ENCODE assay signal across 1 cellular context in the genomic region with DNA sequence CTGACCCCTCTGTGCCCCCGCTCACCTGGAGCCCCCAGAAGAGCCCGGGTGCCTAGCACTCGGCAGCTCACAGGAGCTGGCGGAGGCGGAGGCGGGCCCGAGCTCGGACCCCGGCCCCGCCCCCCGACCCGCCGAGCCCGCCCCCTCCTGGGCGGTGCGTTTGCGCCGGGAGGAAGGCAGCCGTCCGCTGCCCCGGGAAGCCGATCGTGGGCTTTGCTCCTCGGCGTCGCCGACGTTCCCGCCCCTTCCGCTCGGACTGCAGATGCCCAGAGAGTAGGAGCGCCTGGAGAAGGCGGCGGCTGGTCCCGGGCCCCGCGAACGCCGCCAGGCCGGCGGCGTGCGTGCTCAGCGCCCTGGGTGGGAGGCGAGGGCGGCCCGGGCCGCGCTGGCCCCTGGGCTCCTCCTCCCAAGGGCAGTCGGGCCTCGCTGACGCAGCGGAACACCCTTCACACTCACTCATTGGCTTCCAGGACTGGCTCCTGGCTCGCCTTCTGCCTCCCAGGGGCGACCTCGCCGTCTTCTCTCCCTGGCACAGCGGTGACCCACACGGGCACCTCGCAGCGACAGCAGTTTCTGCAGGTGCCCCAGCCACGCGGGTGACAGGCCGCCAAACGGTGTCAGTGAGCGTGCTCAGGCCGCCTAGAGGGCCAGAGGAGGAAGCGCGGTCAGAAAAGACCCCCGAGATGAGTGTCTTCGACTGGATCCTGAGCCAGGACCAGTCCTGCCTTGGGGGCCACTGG.
TF ChIP-seq lines count a peak whose summit lies in the region.

Gene PLSCR3, minus strand, starts transcription at position 74 of the 740 bp plus-strand sequence. CDS start 415 bp downstream, outside the sequence.

TF ChIP-seq in WTC11, 78 proteins besides CTCF, POLR2A, EP300 and RAD21 (continued from another document and continues in another):
- TF ChIP-seq CDX4 (CRISPR knock-in tag; IDR thresholded peaks at IDR 0.05; ENCODE audit: borderline replicate concordance) (no peak), NFE2L1 (CRISPR knock-in tag; IDR thresholded peaks at IDR 0.05) (no peak), CREB1 (CRISPR knock-in tag; IDR thresholded peaks at IDR 0.05) (no peak), IRF2 (CRISPR knock-in tag; IDR thresholded peaks at IDR 0.05; ENCODE audit: borderline replicate concordance, low read depth) (no peak), ZNF219 (CRISPR knock-in tag; IDR thresholded peaks at IDR 0.05; ENCODE audit: borderline replicate concordance) (no peak), FOXP4 (CRISPR knock-in tag; IDR thresholded peaks at IDR 0.05) (peak; percentile 11; the same call in 1 of the 2 replicates), ETV6 (CRISPR knock-in tag; IDR thresholded peaks at IDR 0.05) (peak; percentile 30), MYBL2 (CRISPR knock-in tag; IDR thresholded peaks at IDR 0.05) (no peak), JUN (CRISPR knock-in tag; IDR thresholded peaks at IDR 0.05) (no peak), NFYB (CRISPR knock-in tag; conservative IDR thresholded peaks at IDR 0.05; ENCODE audit: low read depth) (no peak), ZNF671 (CRISPR knock-in tag; IDR thresholded peaks at IDR 0.05) (no peak), JAZF1 (CRISPR knock-in tag; IDR thresholded peaks at IDR 0.05) (no peak), TEAD1 (CRISPR knock-in tag; IDR thresholded peaks at IDR 0.05) (peak; percentile 72; the same call in 1 of the 2 replicates), NFATC4 (CRISPR knock-in tag; IDR thresholded peaks at IDR 0.05) (no peak), ZBTB21 (CRISPR knock-in tag; IDR thresholded peaks at IDR 0.05; ENCODE audit: borderline replicate concordance) (no peak; the same call in 1 of the 2 replicates), ZNF263 (CRISPR knock-in tag; IDR thresholded peaks at IDR 0.05; ENCODE audit: low read depth) (no peak), TEAD4 (CRISPR knock-in tag; IDR thresholded peaks at IDR 0.05) (no peak), ZMAT4 (CRISPR knock-in tag; IDR thresholded peaks at IDR 0.05) (no peak), PRRX2 (CRISPR knock-in tag; IDR thresholded peaks at IDR 0.05) (no peak), ZNF423 (CRISPR knock-in tag; IDR thresholded peaks at IDR 0.05) (no peak), ATF6 (CRISPR knock-in tag; IDR thresholded peaks at IDR 0.05) (no peak), GABPB1 (CRISPR knock-in tag; IDR thresholded peaks at IDR 0.05) (0 out of 2 replicates have a peak, but pooled peaks have one; percentile 13), SMAD3 (CRISPR knock-in tag; IDR thresholded peaks at IDR 0.05; ENCODE audit: borderline replicate concordance) (no peak), ZNF281 (CRISPR knock-in tag; IDR thresholded peaks at IDR 0.05) (no peak), FOXK1 (CRISPR knock-in tag; IDR thresholded peaks at IDR 0.05) (no peak), ESRRA (CRISPR knock-in tag; IDR thresholded peaks at IDR 0.05; ENCODE audit: borderline replicate concordance) (no peak; the same call in 1 of the 2 replicates), ATF2 (CRISPR knock-in tag; IDR thresholded peaks at IDR 0.05; ENCODE audit: borderline replicate concordance, low read depth) (no peak), EMX1 (CRISPR knock-in tag; IDR thresholded peaks at IDR 0.05) (no peak)
- TF ChIP-seq, protein P1, sequence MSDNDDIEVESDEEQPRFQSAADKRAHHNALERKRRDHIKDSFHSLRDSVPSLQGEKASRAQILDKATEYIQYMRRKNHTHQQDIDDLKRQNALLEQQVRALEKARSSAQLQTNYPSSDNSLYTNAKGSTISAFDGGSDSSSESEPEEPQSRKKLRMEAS (CRISPR knock-in tag; IDR thresholded peaks at IDR 0.05): peak; percentile 85; the same call in 1 of the 2 replicates
- TF ChIP-seq, protein P2, sequence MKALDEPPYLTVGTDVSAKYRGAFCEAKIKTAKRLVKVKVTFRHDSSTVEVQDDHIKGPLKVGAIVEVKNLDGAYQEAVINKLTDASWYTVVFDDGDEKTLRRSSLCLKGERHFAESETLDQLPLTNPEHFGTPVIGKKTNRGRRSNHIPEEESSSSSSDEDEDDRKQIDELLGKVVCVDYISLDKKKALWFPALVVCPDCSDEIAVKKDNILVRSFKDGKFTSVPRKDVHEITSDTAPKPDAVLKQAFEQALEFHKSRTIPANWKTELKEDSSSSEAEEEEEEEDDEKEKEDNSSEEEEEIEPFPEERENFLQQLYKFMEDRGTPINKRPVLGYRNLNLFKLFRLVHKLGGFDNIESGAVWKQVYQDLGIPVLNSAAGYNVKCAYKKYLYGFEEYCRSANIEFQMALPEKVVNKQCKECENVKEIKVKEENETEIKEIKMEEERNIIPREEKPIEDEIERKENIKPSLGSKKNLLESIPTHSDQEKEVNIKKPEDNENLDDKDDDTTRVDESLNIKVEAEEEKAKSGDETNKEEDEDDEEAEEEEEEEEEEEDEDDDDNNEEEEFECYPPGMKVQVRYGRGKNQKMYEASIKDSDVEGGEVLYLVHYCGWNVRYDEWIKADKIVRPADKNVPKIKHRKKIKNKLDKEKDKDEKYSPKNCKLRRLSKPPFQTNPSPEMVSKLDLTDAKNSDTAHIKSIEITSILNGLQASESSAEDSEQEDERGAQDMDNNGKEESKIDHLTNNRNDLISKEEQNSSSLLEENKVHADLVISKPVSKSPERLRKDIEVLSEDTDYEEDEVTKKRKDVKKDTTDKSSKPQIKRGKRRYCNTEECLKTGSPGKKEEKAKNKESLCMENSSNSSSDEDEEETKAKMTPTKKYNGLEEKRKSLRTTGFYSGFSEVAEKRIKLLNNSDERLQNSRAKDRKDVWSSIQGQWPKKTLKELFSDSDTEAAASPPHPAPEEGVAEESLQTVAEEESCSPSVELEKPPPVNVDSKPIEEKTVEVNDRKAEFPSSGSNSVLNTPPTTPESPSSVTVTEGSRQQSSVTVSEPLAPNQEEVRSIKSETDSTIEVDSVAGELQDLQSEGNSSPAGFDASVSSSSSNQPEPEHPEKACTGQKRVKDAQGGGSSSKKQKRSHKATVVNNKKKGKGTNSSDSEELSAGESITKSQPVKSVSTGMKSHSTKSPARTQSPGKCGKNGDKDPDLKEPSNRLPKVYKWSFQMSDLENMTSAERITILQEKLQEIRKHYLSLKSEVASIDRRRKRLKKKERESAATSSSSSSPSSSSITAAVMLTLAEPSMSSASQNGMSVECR (CRISPR knock-in tag; IDR thresholded peaks at IDR 0.05; ENCODE audit: borderline replicate concordance): peak; percentile 68; the same call in 1 of the 2 replicates
- TF ChIP-seq, protein P3, sequence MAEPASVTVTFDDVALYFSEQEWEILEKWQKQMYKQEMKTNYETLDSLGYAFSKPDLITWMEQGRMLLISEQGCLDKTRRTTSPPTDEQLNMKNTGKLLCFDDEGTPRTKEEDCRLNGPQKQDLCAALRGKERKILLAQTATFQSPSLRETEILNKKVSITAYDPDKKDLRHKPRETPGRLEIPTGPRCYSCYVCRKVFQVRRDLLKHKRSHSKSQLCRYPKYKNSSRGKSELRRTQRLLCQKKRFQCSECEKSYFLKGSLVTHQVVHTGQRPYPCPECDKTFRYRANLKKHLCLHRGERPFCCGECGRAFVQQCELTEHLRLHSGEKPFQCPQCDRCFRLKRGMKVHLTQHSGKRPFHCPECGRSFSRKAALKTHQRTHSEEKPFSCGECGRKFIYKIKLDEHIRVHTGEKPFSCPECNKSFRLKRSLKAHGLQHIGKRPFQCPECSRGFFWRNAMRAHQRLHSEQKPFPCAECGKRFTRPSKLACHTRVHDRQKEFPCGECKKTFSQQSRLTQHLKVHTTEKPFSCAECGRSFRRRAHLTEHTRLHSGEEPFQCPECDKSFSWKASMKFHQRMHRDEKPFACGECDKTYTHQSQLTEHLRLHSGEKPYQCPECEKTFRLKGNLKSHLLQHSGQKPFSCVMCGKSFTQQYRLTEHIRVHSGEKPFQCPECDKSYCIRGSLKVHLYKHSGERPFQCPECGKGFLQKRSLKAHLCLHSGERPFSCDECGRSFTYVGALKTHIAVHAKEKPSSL (CRISPR knock-in tag; conservative IDR thresholded peaks at IDR 0.05): no peak
- TF ChIP-seq, protein P4, sequence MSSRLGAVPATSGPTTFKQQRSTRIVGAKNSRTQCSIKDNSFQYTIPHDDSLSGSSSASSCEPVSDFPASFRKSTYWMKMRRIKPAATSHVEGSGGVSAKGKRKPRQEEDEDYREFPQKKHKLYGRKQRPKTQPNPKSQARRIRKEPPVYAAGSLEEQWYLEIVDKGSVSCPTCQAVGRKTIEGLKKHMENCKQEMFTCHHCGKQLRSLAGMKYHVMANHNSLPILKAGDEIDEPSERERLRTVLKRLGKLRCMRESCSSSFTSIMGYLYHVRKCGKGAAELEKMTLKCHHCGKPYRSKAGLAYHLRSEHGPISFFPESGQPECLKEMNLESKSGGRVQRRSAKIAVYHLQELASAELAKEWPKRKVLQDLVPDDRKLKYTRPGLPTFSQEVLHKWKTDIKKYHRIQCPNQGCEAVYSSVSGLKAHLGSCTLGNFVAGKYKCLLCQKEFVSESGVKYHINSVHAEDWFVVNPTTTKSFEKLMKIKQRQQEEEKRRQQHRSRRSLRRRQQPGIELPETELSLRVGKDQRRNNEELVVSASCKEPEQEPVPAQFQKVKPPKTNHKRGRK (CRISPR knock-in tag; IDR thresholded peaks at IDR 0.05; ENCODE audit: borderline replicate concordance): no peak
- TF ChIP-seq, protein P5, sequence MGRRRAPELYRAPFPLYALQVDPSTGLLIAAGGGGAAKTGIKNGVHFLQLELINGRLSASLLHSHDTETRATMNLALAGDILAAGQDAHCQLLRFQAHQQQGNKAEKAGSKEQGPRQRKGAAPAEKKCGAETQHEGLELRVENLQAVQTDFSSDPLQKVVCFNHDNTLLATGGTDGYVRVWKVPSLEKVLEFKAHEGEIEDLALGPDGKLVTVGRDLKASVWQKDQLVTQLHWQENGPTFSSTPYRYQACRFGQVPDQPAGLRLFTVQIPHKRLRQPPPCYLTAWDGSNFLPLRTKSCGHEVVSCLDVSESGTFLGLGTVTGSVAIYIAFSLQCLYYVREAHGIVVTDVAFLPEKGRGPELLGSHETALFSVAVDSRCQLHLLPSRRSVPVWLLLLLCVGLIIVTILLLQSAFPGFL (CRISPR knock-in tag; IDR thresholded peaks at IDR 0.05; ENCODE audit: borderline replicate concordance): no peak
